In the genomic region with DNA sequence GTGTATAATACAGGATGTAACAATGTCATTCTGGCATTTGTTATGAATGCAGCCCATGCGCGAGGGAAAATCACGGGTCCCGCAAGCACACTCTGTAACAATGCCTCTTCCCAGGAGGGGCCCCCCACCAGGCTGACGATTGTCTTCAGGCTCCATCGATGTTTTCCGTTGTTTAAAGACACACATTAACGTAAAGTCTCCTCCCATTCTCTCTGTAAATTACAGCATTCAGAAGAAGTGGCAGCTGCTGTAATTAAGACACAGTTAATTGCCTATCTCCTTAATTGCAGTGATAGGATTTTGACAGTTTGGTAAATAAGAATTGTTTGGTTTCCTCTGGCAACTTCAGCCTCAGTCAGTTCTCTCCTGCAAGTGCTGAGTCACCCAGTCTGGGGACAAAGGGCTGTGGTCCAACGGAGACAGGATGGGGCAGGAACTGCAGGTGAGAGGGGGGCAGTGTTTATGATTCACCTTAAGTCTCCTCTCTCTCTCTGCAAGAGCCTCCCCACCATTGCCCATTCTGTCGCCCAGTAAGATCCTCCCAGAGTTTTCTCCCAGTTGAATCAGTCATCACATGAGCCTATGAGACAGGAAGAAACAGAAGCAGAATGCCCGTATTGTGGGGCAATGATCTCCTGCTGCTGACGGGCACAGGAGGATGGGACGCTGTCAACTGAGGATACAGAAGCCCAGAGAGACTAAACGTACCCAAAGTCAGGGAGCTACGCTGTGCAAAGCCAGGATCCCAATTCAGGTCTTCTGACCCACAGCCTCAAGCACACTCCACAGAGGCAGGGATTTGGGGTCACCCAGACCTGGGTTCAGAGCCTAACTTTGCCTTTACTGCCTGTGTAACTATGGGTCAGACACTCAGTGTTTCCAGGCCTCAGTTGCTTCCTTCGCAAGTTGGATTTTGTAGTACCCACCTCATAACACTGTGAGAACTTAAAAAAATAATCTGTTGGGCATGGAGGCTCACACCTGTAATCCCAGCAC, we compare ENCODE assay signal across 8 cellular contexts.
DNase-seq lines count a peak whose midpoint lies in the region; ATAC-seq, FAIRE-seq and TF ChIP-seq lines count a peak whose summit lies in the region.

No MANE protein-coding gene starts in this region.

- POLR2A ChIA-PET in A549 (lab: Yijun Ruan, JAX) (no interaction called here), PC-9 (lab: Charles Lee; ENCODE audit: unreplicated experiment) (no interaction called here)

- no peak for FAIRE-seq in A549 (lab: Jason Lieb, UNC)

- CTCF ChIA-PET in A549 (lab: Yijun Ruan, JAX) (interaction anchor here (1.4 kb wide), 1 partner anchor 11 kb away, joined by 5 read pairs; no protein-coding TSS in a partner anchor), PC-9 (lab: Charles Lee) (no interaction called here)

- H3K9ac ChIP-seq in rectal smooth muscle tissue (ENCODE audit: low read length) (no peak overlapping the region), MM.1S (ENCODE audit: low read length) (no peak overlapping the region)

- intact Hi-C loops in PC-9 (cut with micrococcal nuclease; ENCODE audit: unreplicated experiment), result loop anchor here (1.0 to 5.0 kb wide), 2 partner anchors 18 to 111 kb away; a partner anchor contains a TSS
- intact Hi-C loops in Right ventricle myocardium superior (cut with DNase I), result no loop called here

- H4K20me1 ChIP-seq in PC-9 (ENCODE audit: insufficient read depth) (no peaks in the 10 kb centered on the region), MM.1S (ENCODE audit: insufficient read depth, low read length) (no peaks in the 10 kb centered on the region)

- H3K36me3 ChIP-seq in PC-9 (ENCODE audit: low read depth) (no peaks in the 10 kb centered on the region), rectal smooth muscle tissue (ENCODE audit: control insufficient read depth, insufficient read depth, low read length) (no peaks in the 10 kb centered on the region), MM.1S (replicated peaks; ENCODE audit: insufficient read depth, low read length) (no peaks in the 10 kb centered on the region)

- DNase-seq in A549 (ENCODE audit: low read depth in 1 of 2, low spot score in 1 of 2) (peak; percentile 62 to 73), PC-9 (peak in 1 of 2 experiments; percentile 64), epithelial cell of proximal tubule (ENCODE audit: low read depth) (peak; percentile 53), omental fat pad (ENCODE audit: low spot score) (no peak), Right ventricle myocardium superior (no peak), MM.1S (no peak)

- no peak overlapping the region; the same call in 1 of the 2 replicates for H2AFZ ChIP-seq in PC-9
- no peak overlapping the region for H2AFZ ChIP-seq in MM.1S (ENCODE audit: low read length)

- H3K9me2 ChIP-seq in PC-9 (ENCODE audit: insufficient read depth) (no peaks in the 10 kb centered on the region), MM.1S (replicated peaks; ENCODE audit: insufficient read depth, low read length) (no peaks in the 10 kb centered on the region)

- H3K4me2 ChIP-seq in A549 (peak overlapping the region; percentile 69), PC-9 (peak overlapping the region; percentile 14; the same call in 1 of the 2 replicates), MM.1S (ENCODE audit: low read depth, low read length) (no peak overlapping the region)

- no peaks in the 10 kb centered on the region for H3F3A ChIP-seq in PC-9 (ENCODE audit: insufficient read depth, low read depth)
- H3F3A ChIP-seq in MM.1S (ENCODE audit: insufficient read depth, low read length), result no peaks in the 10 kb centered on the region

- no peak for TF ChIP-seq RAD21 in A549 (conservative IDR thresholded peaks at IDR 0.05 in 1 of 2, IDR thresholded peaks at IDR 0.05 in 1 of 2)

- H3K4me1 ChIP-seq in A549 (peaks cover 15% of the 10 kb centered on the region), PC-9 (replicated peaks; ENCODE audit: insufficient read depth) (peaks cover 13% of the 10 kb centered on the region), rectal smooth muscle tissue (ENCODE audit: control insufficient read depth, insufficient read depth, low read length) (no peaks in the 10 kb centered on the region), MM.1S (ENCODE audit: low read length) (no peaks in the 10 kb centered on the region)

- BruUV-seq in PC-9 (replicated peaks; lab: Mats Ljungman, UMichigan), result TSS peak; percentile 39

- WGBS in A549 (ENCODE audit: missing lambda C conversion rate), result 64% methylated on average over 15 of the region's 16 CpGs

- H3K9me3 ChIP-seq in A549 (no peaks in the 10 kb centered on the region), PC-9 (ENCODE audit: insufficient read depth, low read depth) (no peaks in the 10 kb centered on the region), MM.1S (replicated peaks; ENCODE audit: insufficient read depth, low read length) (no peaks in the 10 kb centered on the region)

- H3K27ac ChIP-seq in A549, result peak overlapping the region; percentile 82 to 83
- peak overlapping the region; percentile 38; the same call in 1 of the 2 replicates for H3K27ac ChIP-seq in PC-9
- no peak overlapping the region for H3K27ac ChIP-seq in rectal smooth muscle tissue (ENCODE audit: low read depth, low read length)
- H3K27ac ChIP-seq in MM.1S (ENCODE audit: low read length), result no peak overlapping the region

- H3K4me3 ChIP-seq in A549 (no peak overlapping the region), PC-9 (no peak overlapping the region), epithelial cell of proximal tubule (ENCODE audit: low read depth, low read length) (no peak overlapping the region), rectal smooth muscle tissue (ENCODE audit: low read length) (peak overlapping the region; percentile 1), MM.1S (ENCODE audit: low read length) (no peak overlapping the region)

- TF ChIP-seq EP300 in A549 (IDR thresholded peaks at IDR 0.05), result no peak

- ATAC-seq in A549, result peak; percentile 80 to 87
- ATAC-seq in HG02938 (IDR thresholded peaks at IDR 0.05; ENCODE audit: unreplicated experiment), result peak; percentile 66
- ATAC-seq in omental fat pad (ENCODE audit: low FRiP score), result no peak
- no peak for ATAC-seq in Right ventricle myocardium superior (ENCODE audit: poor library complexity)

- H3K27me3 ChIP-seq in PC-9 (ENCODE audit: insufficient read depth, low read depth) (no peaks in the 10 kb centered on the region), rectal smooth muscle tissue (ENCODE audit: control insufficient read depth, insufficient read depth, low read length) (no peaks in the 10 kb centered on the region), MM.1S (replicated peaks; ENCODE audit: insufficient read depth, low read length) (no peaks in the 10 kb centered on the region)

- TF ChIP-seq POLR2A in A549 (IDR thresholded peaks at IDR 0.05; ENCODE audit: low read length), result no peak

- TF ChIP-seq CTCF in A549 (IDR thresholded peaks at IDR 0.05) (no peak), PC-9 (conservative IDR thresholded peaks at IDR 0.05) (no peak), epithelial cell of proximal tubule (conservative IDR thresholded peaks at IDR 0.05; ENCODE audit: low read depth, low read length) (peak; percentile 2), omental fat pad (IDR thresholded peaks at IDR 0.05) (no peak), MM.1S (IDR thresholded peaks at IDR 0.05; ENCODE audit: low read length) (no peak)

- H3K79me2 ChIP-seq in PC-9 (ENCODE audit: low read depth) (no peaks in the 10 kb centered on the region), MM.1S (ENCODE audit: low read length) (no peaks in the 10 kb centered on the region)

TF ChIP-seq in A549, 52 proteins besides CTCF, POLR2A, EP300 and RAD21:
- peak; percentile 22; the same call in 1 of the 2 replicates for TF ChIP-seq FOSL2 (IDR thresholded peaks at IDR 0.05)
- peak; percentile 55 for TF ChIP-seq FOSL2 (CRISPR knock-in tag; IDR thresholded peaks at IDR 0.05)
- no peak for TF ChIP-seq ZNF302 (CRISPR knock-in tag; IDR thresholded peaks at IDR 0.05)
- no peak for TF ChIP-seq RFX5 (IDR thresholded peaks at IDR 0.05)
- TF ChIP-seq MAFK (IDR thresholded peaks at IDR 0.05; ENCODE audit: partially characterized antibody), result peak; percentile 91
- TF ChIP-seq JUNB (IDR thresholded peaks at IDR 0.05), result 0 out of 2 replicates have a peak, but pooled peaks have one; percentile 11
- TF ChIP-seq CEBPB (IDR thresholded peaks at IDR 0.05), result no peak
- peak; percentile 70 for TF ChIP-seq NFE2L2 (conservative IDR thresholded peaks at IDR 0.05; ENCODE audit: low read length)
TF ChIP-seq in A549: peak in this region for 4.

Comparison
In these comparisons a context has a peak if more than half of its experiments do, and no peak if none do; other contexts are left out.
1. ATAC-seq: peak in A549 (2 of 2) and HG02938 (single experiment); none in omental fat pad (single experiment) and Right ventricle myocardium superior (single experiment).
2. DNase-seq: peak in A549 (2 of 2) and epithelial cell of proximal tubule (single experiment); none in omental fat pad (single experiment), Right ventricle myocardium superior (single experiment) and MM.1S (single experiment).
3. H3K27ac ChIP-seq: peak in A549 (2 of 2) and PC-9 (single experiment); none in rectal smooth muscle tissue (single experiment) and MM.1S (single experiment).